Comparison of ENCODE assay signal across 1 cellular context in genomic region chr18:49813071-49813320, GRCh38.
TF ChIP-seq lines count a peak whose summit lies in the region.

No MANE protein-coding gene starts in this region.

TF ChIP-seq in H1, 55 proteins besides CTCF, POLR2A, EP300 and RAD21:
- TF ChIP-seq SIX5 (IDR thresholded peaks at IDR 0.05; ENCODE audit: low read depth, low read length) = no peak
- no peak for TF ChIP-seq NRF1 (IDR thresholded peaks at IDR 0.05; ENCODE audit: low read depth, low read length)
- no peak for TF ChIP-seq E2F6 (IDR thresholded peaks at IDR 0.05)
- TF ChIP-seq EZH2 (IDR thresholded peaks at IDR 0.05; ENCODE audit: low read depth, low read length, severe bottlenecking) = no peak
- no peak for TF ChIP-seq CHD7 (IDR thresholded peaks at IDR 0.05; ENCODE audit: insufficient replicate concordance, low read length)
- TF ChIP-seq RXRA (IDR thresholded peaks at IDR 0.05; ENCODE audit: insufficient read depth, low read depth, low read length) = no peak
- no peak for TF ChIP-seq POU5F1 (IDR thresholded peaks at IDR 0.05; ENCODE audit: low read depth, low read length)
- no peak; a peak in 1 of 4 replicates for TF ChIP-seq SIN3A (conservative IDR thresholded peaks at IDR 0.05 in 1 of 2, IDR thresholded peaks at IDR 0.05 in 1 of 2; ENCODE audit: low read depth in 1 of 2, low read length in 2 of 2)
- no peak for TF ChIP-seq BACH1 (IDR thresholded peaks at IDR 0.05; ENCODE audit: low read length)
- TF ChIP-seq ASH2L (IDR thresholded peaks at IDR 0.05; ENCODE audit: low read length) = peak; percentile 74
- peak; percentile 25 for TF ChIP-seq KDM4A (IDR thresholded peaks at IDR 0.05; ENCODE audit: low read depth, low read length, severe bottlenecking)
- no peak for TF ChIP-seq SUZ12 (IDR thresholded peaks at IDR 0.05; ENCODE audit: low read length)
- TF ChIP-seq JUN (IDR thresholded peaks at IDR 0.05; ENCODE audit: low read depth, low read length) = no peak
TF ChIP-seq in H1: peak in this region for 2.
